In genomic region chr19:50667759-50668231, GRCh38 we compare ENCODE assay signal across 1 cellular context.
TF ChIP-seq lines count a peak whose summit lies in the region.

No MANE protein-coding gene starts in this region.

TF ChIP-seq in endothelial cell of umbilical vein, 7 proteins besides CTCF, POLR2A, EP300 and RAD21:
- TF ChIP-seq EZH2 (IDR thresholded peaks at IDR 0.05; ENCODE audit: borderline replicate concordance, low read depth, low read length, severe bottlenecking) (peak; percentile 99), MAX (IDR thresholded peaks at IDR 0.05; ENCODE audit: insufficient read depth, insufficient read length) (no peak)
